ENCODE assay signal across 8 cellular contexts in genomic region chr5:100550531-100551036, GRCh38. TPM values are rescaled to one million over a fixed set of nuclear protein-coding genes. Genes with fewer than 3 reads are reported as not detected.
A peak's percentile ranks its signal among the peaks of the same experiment; 100 is the strongest.
DNase-seq lines count a peak whose midpoint lies in the region; ATAC-seq, FAIRE-seq and TF ChIP-seq lines count a peak whose summit lies in the region.
"Had no signal": no experiment of that assay in that cellular context is flagged by ENCODE, and none has a peak within 500 bp of the region (broad histone marks: within the 10 kb centered on the region; RNA-seq: fewer than 3 reads in every experiment).

No MANE protein-coding gene starts in this region.

- H3K4me2 ChIP-seq in MM.1S (ENCODE audit: low read depth, low read length) (peak overlapping the region; percentile 25; the same call in 1 of the 2 replicates), osteoblast (ENCODE audit: insufficient read depth, low read length) (peak overlapping the region; percentile 20)

- no peak overlapping the region for H2AFZ ChIP-seq in MM.1S (ENCODE audit: low read length)
- H2AFZ ChIP-seq in osteoblast (ENCODE audit: low read length): no peak overlapping the region

- ATAC-seq in GM18873 (IDR thresholded peaks at IDR 0.05; ENCODE audit: low FRiP score, unreplicated experiment) (peak; percentile 54), HG02610 (IDR thresholded peaks at IDR 0.05; ENCODE audit: unreplicated experiment) (peak; percentile 93)

- H3K27me3 ChIP-seq in MM.1S (replicated peaks; ENCODE audit: insufficient read depth, low read length) (no peaks in the 10 kb centered on the region), osteoblast (ENCODE audit: insufficient read depth, low read length) (no peaks in the 10 kb centered on the region), WERI-Rb-1 (ENCODE audit: insufficient read depth, low read depth, severe bottlenecking) (no peaks in the 10 kb centered on the region)

- H3K27ac ChIP-seq in MM.1S (ENCODE audit: low read length) (peak overlapping the region; percentile 56; the same call in 1 of the 2 replicates), osteoblast (ENCODE audit: low read depth, low read length) (peak overlapping the region; percentile 59), WERI-Rb-1 (no peak overlapping the region)

- H3F3A ChIP-seq in MM.1S (ENCODE audit: insufficient read depth, low read length): peaks cover 15% of the 10 kb centered on the region

- H4K20me1 ChIP-seq in MM.1S (ENCODE audit: insufficient read depth, low read length): no peaks in the 10 kb centered on the region
- peaks cover 7% of the 10 kb centered on the region for H4K20me1 ChIP-seq in osteoblast (ENCODE audit: insufficient read depth, low read length)

- peaks cover 17% of the 10 kb centered on the region for H3K79me2 ChIP-seq in MM.1S (ENCODE audit: low read length)
- H3K79me2 ChIP-seq in osteoblast (ENCODE audit: insufficient read depth, low read length): peaks cover 5% of the 10 kb centered on the region

- H3K9ac ChIP-seq in MM.1S (ENCODE audit: low read length): no peak overlapping the region

- TF ChIP-seq POLR2A in GM12892 (IDR thresholded peaks at IDR 0.05; ENCODE audit: low read depth, low read length): no peak

- no peak for FAIRE-seq in GM12892 (lab: Jason Lieb, UNC)

- no peak for TF ChIP-seq CTCF in MM.1S (IDR thresholded peaks at IDR 0.05; ENCODE audit: low read length)
- TF ChIP-seq CTCF in osteoblast (IDR thresholded peaks at IDR 0.05; ENCODE audit: extremely low read depth, low read depth, low read length): no peak
- no peak for TF ChIP-seq CTCF in WERI-Rb-1 (IDR thresholded peaks at IDR 0.05; ENCODE audit: low read depth, low read length)

- peak; percentile 69 for DNase-seq in MM.1S
- no peak for DNase-seq in osteoblast (ENCODE audit: insufficient read length, low spot score, missing footprints)
- no peak for DNase-seq in WERI-Rb-1
- no peak for DNase-seq in GM12892 (ENCODE audit: insufficient read length)
- no peak for DNase-seq in germinal center (ENCODE audit: low spot score)
- DNase-seq: amniotic stem cell had no signal

- H3K9me2 ChIP-seq in MM.1S (replicated peaks; ENCODE audit: insufficient read depth, low read length): no peaks in the 10 kb centered on the region

- H3K4me3 ChIP-seq in MM.1S (ENCODE audit: low read length) (no peak overlapping the region), osteoblast (ENCODE audit: insufficient read depth, low read length) (no peak overlapping the region), WERI-Rb-1 (ENCODE audit: low read depth, low read length) (no peak overlapping the region)

- H3K9me3 ChIP-seq in MM.1S (replicated peaks; ENCODE audit: insufficient read depth, low read length) (no peaks in the 10 kb centered on the region), osteoblast (ENCODE audit: low read depth, low read length) (no peaks in the 10 kb centered on the region), WERI-Rb-1 (ENCODE audit: severe bottlenecking) (peaks cover under 1% of the 10 kb centered on the region)

- H3K36me3 ChIP-seq in MM.1S (replicated peaks; ENCODE audit: insufficient read depth, low read length) (no peaks in the 10 kb centered on the region), osteoblast (ENCODE audit: insufficient read depth, low read length) (no peaks in the 10 kb centered on the region), WERI-Rb-1 (no peaks in the 10 kb centered on the region)

- H3K4me1 ChIP-seq in MM.1S (ENCODE audit: low read length): peaks cover 20% of the 10 kb centered on the region
- peaks cover 9% of the 10 kb centered on the region for H3K4me1 ChIP-seq in osteoblast (ENCODE audit: insufficient read depth, low read length)

RNA-seq across cellular contexts. Expression of gene FAM174A, which starts 15.4 kb away (rescaled TPM):
- total RNA-seq in osteoblast: 16.5 and 22.1 TPM in 2 replicates
- polyA plus RNA-seq in GM12892 (2012; ENCODE audit: missing spikeins): 6.5 TPM
